In genomic region chr19:45716314-45717130, GRCh38 we compare ENCODE assay signal across 7 cellular contexts. TPM values are rescaled to one million over a fixed set of nuclear protein-coding genes. Genes with fewer than 3 reads are reported as not detected.
DNase-seq lines count a peak whose midpoint lies in the region; ATAC-seq and TF ChIP-seq lines count a peak whose summit lies in the region.

No MANE protein-coding gene starts in this region.

- H3K27ac ChIP-seq in iPS-18a (ENCODE audit: low read length) (peak overlapping the region; percentile 83), skeletal muscle tissue (ENCODE audit: low read depth, low read length) (peak overlapping the region; percentile 84)

- no peak for TF ChIP-seq POLR2A in GM18505 (IDR thresholded peaks at IDR 0.05; ENCODE audit: borderline replicate concordance, extremely low read depth, insufficient read depth, insufficient read length)

- H3K27me3 ChIP-seq in iPS-18a (ENCODE audit: control insufficient read depth, insufficient read depth, low read length) = no peaks in the 10 kb centered on the region
- no peaks in the 10 kb centered on the region for H3K27me3 ChIP-seq in skeletal muscle tissue (ENCODE audit: control insufficient read depth in 3 of 3, insufficient read depth in 3 of 3, low read length in 3 of 3)

- H3K9ac ChIP-seq in iPS-18a (ENCODE audit: low read length) = peak overlapping the region; percentile 92
- H3K9ac ChIP-seq in skeletal muscle tissue (ENCODE audit: low read depth in 1 of 3, low read length in 3 of 3) = peak overlapping the region; percentile 87 to 97 (median 91)

- in situ Hi-C loops in astrocyte of the cerebellum (cut with HindIII; ENCODE audit: low sequenced_read_pairs) = no loop called here

- TF ChIP-seq CTCF in astrocyte of the cerebellum (IDR thresholded peaks at IDR 0.05; ENCODE audit: low read depth, low read length, missing control alignments) = no peak

- H3K4me1 ChIP-seq in iPS-18a (ENCODE audit: control insufficient read depth, low read depth, low read length) (peaks cover 18% of the 10 kb centered on the region), skeletal muscle tissue (ENCODE audit: control insufficient read depth in 3 of 3, insufficient read depth in 3 of 3, low read length in 3 of 3) (peaks cover 13 to 19% (median 18%) of the 10 kb centered on the region in 3 donors)

- H3K9me3 ChIP-seq in iPS-18a (ENCODE audit: control insufficient read depth, low read depth, low read length) (no peaks in the 10 kb centered on the region), skeletal muscle tissue (ENCODE audit: control insufficient read depth in 3 of 3, low read length in 3 of 3) (no peaks in the 10 kb centered on the region)

- DNase-seq in NOMO-1 treated with dmso at 0.1 percent for 144 hours (lab: John Stamatoyannopoulos, UW; ENCODE audit: unreplicated experiment) = peak; percentile 8
- no peak for DNase-seq in astrocyte of the cerebellum (ENCODE audit: low read depth)
- no peak for DNase-seq in D341Med (ENCODE audit: low spot score)
- no peak for DNase-seq in islet precursor cell

- ATAC-seq in GM18505 (IDR thresholded peaks at IDR 0.05; ENCODE audit: unreplicated experiment) = peak; percentile 2

- peaks cover 10% of the 10 kb centered on the region for H3K36me3 ChIP-seq in iPS-18a (ENCODE audit: control insufficient read depth, low read depth, low read length)
- H3K36me3 ChIP-seq in skeletal muscle tissue (ENCODE audit: control insufficient read depth in 3 of 3, insufficient read depth in 3 of 3, low read length in 3 of 3) = peaks cover 3 to 5% (median 5%) of the 10 kb centered on the region in 3 donors

- peak overlapping the region; percentile 81 for H3K4me3 ChIP-seq in astrocyte of the cerebellum (ENCODE audit: low read depth, low read length)
- H3K4me3 ChIP-seq in iPS-18a (ENCODE audit: low read length) = peak overlapping the region; percentile 70
- H3K4me3 ChIP-seq in skeletal muscle tissue (ENCODE audit: low read length in 3 of 3) = peak overlapping the region; percentile 84 to 90 (median 86)

RNA-seq across cellular contexts. Expression of gene FBXO46, which starts 14.2 kb away (rescaled TPM):
- 5.7 TPM for total RNA-seq in skeletal muscle tissue

RNA-seq across cellular contexts. Expression of gene MEIOSIN, which starts 16.7 kb away (rescaled TPM):
- not detected for total RNA-seq in skeletal muscle tissue

RNA-seq across cellular contexts. Expression of gene QPCTL, which starts 24.1 kb away (rescaled TPM):
- 2.6 TPM for total RNA-seq in skeletal muscle tissue

RNA-seq across cellular contexts. Expression of gene SNRPD2, which starts 24.8 kb away (rescaled TPM):
- total RNA-seq in skeletal muscle tissue = 210 TPM

RNA-seq across cellular contexts. Expression of gene GIPR, which starts 48.5 kb away (rescaled TPM):
- total RNA-seq in skeletal muscle tissue = 0.52 TPM
